In the genomic region with DNA sequence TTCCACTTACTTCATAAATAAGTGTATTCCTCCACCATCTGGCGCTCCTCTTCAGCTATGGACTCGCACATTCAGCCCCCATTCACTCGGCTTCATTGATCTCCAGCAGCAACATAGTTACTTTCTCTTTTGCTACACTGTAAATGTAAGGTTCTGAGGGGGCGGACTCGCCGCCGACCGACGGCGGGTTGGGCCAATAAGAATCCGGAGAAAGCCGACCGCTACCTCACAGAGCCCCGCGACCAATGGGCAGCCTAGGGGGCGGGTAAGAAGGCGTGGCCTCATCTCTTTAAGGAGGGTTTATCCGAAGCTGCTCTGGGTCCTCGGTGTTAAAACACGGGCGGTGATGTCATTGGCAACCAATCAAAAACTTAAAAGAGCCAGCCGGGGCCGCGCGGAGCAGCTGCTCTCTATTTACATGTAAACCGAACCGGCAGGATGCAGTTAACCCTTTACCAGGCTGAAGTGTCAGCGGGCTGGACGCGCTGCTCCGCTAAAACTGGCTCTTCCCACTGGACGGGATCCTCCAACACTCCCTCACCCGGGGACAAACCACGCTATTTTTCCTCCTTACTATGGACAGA, we compare ENCODE assay signal across 8 cellular contexts. TPM values are rescaled to one million over a fixed set of nuclear protein-coding genes. Genes with fewer than 3 reads are reported as not detected.
A peak's percentile ranks its signal among the peaks of the same experiment; 100 is the strongest.
DNase-seq lines count a peak whose midpoint lies in the region; ATAC-seq, FAIRE-seq and TF ChIP-seq lines count a peak whose summit lies in the region.

Gene DUSP10 (minus strand): TSS at position 119 of the 584 bp plus-strand sequence. CDS start 2,345 bp downstream, outside the sequence.

- peaks cover 8% of the 10 kb centered on the region for H3K36me3 Mint-ChIP-seq in chondrocyte (ENCODE audit: low read depth)

- H3K27me3 Mint-ChIP-seq in chondrocyte (ENCODE audit: low read depth), result no peaks in the 10 kb centered on the region

- peak; percentile 98 for FAIRE-seq in kidney (lab: Jason Lieb, UNC)

- H3K4me1 Mint-ChIP-seq in chondrocyte (ENCODE audit: low read depth), result peaks cover 6% of the 10 kb centered on the region

- peak within 1 kb of the TSS; percentile 91 for H3K27ac Mint-ChIP-seq in chondrocyte (ENCODE audit: unreplicated experiment)

- peak within 1 kb of the TSS; percentile 96 for H3K9ac ChIP-seq in kidney (ENCODE audit: low read length in 2 of 2)

- H3K4me3 Mint-ChIP-seq in chondrocyte (ENCODE audit: unreplicated experiment), result no peak within 1 kb of the TSS

- peak within 1 kb of the TSS; percentile 95 to 99 for H3K27ac ChIP-seq in kidney (ENCODE audit: low read depth in 2 of 2, low read length in 2 of 2)

- H3K9me3 ChIP-seq in kidney (ENCODE audit: control insufficient read depth in 1 of 2, low read length in 2 of 2), result no peaks in the 10 kb centered on the region

- H3K4me3 ChIP-seq in kidney (ENCODE audit: low read length in 2 of 2), result peak within 1 kb of the TSS; percentile 99

- peak; percentile 83 for TF ChIP-seq POLR2A in GM19193 (IDR thresholded peaks at IDR 0.05; ENCODE audit: extremely low read depth, insufficient read depth, insufficient read length)

- no peaks in the 10 kb centered on the region for H3K9me3 Mint-ChIP-seq in chondrocyte (ENCODE audit: low read depth)

- DNase-seq in Ammon's horn (ENCODE audit: low spot score) (peak; percentile 99), NCI-H510A (lab: John Stamatoyannopoulos, UW) (peak; percentile 97), chondrocyte (ENCODE audit: low spot score) (peak; percentile 98), kidney (peak; percentile 99)
- DNase-seq in activated CD4-positive, alpha-beta T cell treated with anti-CD3 and anti-CD28 coated beads for 1 hour, result peak; percentile 98
- peak; percentile 92 to 96 for DNase-seq in stimulated activated CD4-positive, alpha-beta T cell treated with anti-CD3 and anti-CD28 coated beads, Interleukin-15, amount 100 ng/mL, for 1 hour (ENCODE audit: low read depth in 1 of 2, low spot score in 1 of 2)

- ATAC-seq in HG03432 (IDR thresholded peaks at IDR 0.05; ENCODE audit: unreplicated experiment), result peak; percentile 83

- TF ChIP-seq CTCF in chondrocyte (IDR thresholded peaks at IDR 0.05), result no peak
- no peak for TF ChIP-seq CTCF in kidney (IDR thresholded peaks at IDR 0.05; ENCODE audit: borderline replicate concordance, extremely low read depth, insufficient read depth)

- intact Hi-C loops in kidney (cut with DNase I), result no loop called here

- H3K36me3 ChIP-seq in kidney (ENCODE audit: control insufficient read depth in 1 of 2, insufficient read depth in 2 of 2, low read length in 2 of 2), result peaks cover 0 to 2% of the 10 kb centered on the region in 2 donors

- peaks cover 2 to 4% of the 10 kb centered on the region in 2 donors for H3K4me1 ChIP-seq in kidney (ENCODE audit: control insufficient read depth in 1 of 2, insufficient read depth in 1 of 2, low read depth in 1 of 2, low read length in 2 of 2)

RNA-seq across cellular contexts. Expression of gene DUSP10, which starts in this region (rescaled TPM):
- total RNA-seq in chondrocyte (1.4 to 4.1 TPM (median 3.6 TPM) in 3 replicates), kidney (5.3 TPM)
- polyA plus RNA-seq in kidney (ENCODE audit: insufficient read depth, low read depth, low replicate concordance), result 1.0 TPM

Comparison
In these comparisons a context has a peak if more than half of its experiments do, and no peak if none do; other contexts are left out.
1. Peak in every context shown above with its lines: DNase-seq, ATAC-seq, H3K4me3 ChIP-seq and H3K27ac ChIP-seq.